Comparison of ENCODE assay signal across 9 cellular contexts in genomic region chr2:95283562-95283961, GRCh38. TPM values are rescaled to one million over a fixed set of nuclear protein-coding genes. Genes with fewer than 3 reads are reported as not detected.
"Had no signal": no experiment of that assay in that cellular context is flagged by ENCODE, and none has a peak within 500 bp of the region (broad histone marks: within the 10 kb centered on the region; RNA-seq: fewer than 3 reads in every experiment).

No MANE protein-coding gene starts in this region.

- ATAC-seq: HCT116 had no signal

- H3K9me3 ChIP-seq: HAP-1 had no signal

- H3K36me3 ChIP-seq: HAP-1 had no signal

- DNase-seq: GM23248, GOT3, H7, HFFc6, IMR-90, KBM-7 had no signal

- H3K9ac ChIP-seq: GM23248 had no signal

- H3K27ac ChIP-seq: GM23248 had no signal

- FAIRE-seq: HTR-8/SVneo had no signal

- H3K9me3 Mint-ChIP-seq: HFFc6 had no signal

- H3K4me3 Mint-ChIP-seq: HFFc6 had no signal

- H3K4me1 ChIP-seq: HAP-1 had no signal

- H3K4me3 ChIP-seq: GM23248, HAP-1 had no signal

- H3K27ac Mint-ChIP-seq: HFFc6 had no signal

- H2AFZ ChIP-seq: GM23248 had no signal

RNA-seq across cellular contexts. Expression of gene PROM2, which starts 9.3 kb away (rescaled TPM):
- total RNA-seq: IMR-90 had no signal
